Comparison of ENCODE assay signal across 1 cellular context in the genomic region with DNA sequence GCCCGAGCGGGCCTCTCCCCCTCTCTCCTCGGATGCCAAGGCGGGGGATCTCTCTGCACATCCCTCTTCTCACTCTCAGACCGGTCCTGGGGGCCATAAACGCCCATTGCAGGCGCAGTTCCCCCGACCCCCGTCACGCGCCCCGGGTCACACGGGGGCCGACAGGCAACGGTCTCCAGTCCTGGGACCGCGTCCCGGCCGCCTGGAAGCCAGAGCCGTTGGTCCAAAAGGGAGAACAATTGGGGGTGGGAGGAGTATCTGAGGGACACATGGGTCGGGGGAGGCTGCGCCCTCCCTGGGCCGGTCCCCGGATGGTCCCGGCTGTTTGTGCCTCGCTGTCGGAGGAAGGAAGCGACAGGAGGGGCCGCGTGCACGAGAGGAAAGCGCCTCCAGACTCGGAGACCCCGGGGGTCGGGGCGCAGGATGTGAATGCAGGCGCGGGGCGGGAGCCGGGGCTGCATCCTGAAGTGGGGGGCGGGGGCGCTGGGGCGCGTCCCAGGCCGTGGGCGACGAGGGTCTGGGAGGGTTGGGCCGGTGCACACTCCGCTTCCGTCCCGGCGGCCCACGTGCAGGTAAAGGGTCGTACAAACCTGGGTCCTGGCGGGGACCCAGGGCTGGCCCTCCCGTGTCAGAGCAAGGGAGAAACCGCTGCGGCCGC.
TF ChIP-seq lines count a peak whose summit lies in the region.

No MANE protein-coding gene starts in this region.

TF ChIP-seq in HepG2, 621 proteins besides CTCF, POLR2A, EP300 and RAD21 (continued from another document and continues in another):
- TF ChIP-seq, protein P1, sequence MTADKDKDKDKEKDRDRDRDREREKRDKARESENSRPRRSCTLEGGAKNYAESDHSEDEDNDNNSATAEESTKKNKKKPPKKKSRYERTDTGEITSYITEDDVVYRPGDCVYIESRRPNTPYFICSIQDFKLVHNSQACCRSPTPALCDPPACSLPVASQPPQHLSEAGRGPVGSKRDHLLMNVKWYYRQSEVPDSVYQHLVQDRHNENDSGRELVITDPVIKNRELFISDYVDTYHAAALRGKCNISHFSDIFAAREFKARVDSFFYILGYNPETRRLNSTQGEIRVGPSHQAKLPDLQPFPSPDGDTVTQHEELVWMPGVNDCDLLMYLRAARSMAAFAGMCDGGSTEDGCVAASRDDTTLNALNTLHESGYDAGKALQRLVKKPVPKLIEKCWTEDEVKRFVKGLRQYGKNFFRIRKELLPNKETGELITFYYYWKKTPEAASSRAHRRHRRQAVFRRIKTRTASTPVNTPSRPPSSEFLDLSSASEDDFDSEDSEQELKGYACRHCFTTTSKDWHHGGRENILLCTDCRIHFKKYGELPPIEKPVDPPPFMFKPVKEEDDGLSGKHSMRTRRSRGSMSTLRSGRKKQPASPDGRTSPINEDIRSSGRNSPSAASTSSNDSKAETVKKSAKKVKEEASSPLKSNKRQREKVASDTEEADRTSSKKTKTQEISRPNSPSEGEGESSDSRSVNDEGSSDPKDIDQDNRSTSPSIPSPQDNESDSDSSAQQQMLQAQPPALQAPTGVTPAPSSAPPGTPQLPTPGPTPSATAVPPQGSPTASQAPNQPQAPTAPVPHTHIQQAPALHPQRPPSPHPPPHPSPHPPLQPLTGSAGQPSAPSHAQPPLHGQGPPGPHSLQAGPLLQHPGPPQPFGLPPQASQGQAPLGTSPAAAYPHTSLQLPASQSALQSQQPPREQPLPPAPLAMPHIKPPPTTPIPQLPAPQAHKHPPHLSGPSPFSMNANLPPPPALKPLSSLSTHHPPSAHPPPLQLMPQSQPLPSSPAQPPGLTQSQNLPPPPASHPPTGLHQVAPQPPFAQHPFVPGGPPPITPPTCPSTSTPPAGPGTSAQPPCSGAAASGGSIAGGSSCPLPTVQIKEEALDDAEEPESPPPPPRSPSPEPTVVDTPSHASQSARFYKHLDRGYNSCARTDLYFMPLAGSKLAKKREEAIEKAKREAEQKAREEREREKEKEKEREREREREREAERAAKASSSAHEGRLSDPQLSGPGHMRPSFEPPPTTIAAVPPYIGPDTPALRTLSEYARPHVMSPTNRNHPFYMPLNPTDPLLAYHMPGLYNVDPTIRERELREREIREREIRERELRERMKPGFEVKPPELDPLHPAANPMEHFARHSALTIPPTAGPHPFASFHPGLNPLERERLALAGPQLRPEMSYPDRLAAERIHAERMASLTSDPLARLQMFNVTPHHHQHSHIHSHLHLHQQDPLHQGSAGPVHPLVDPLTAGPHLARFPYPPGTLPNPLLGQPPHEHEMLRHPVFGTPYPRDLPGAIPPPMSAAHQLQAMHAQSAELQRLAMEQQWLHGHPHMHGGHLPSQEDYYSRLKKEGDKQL (CRISPR knock-in tag; IDR thresholded peaks at IDR 0.05; ENCODE audit: low read depth) = no peak
- TF ChIP-seq ZNF205 (CRISPR knock-in tag; IDR thresholded peaks at IDR 0.05) (no peak; the same call in 1 of the 2 replicates), HNRNPUL1 (IDR thresholded peaks at IDR 0.05; ENCODE audit: low read depth, low read length) (no peak), PRMT3 (CRISPR knock-in tag; IDR thresholded peaks at IDR 0.05; ENCODE audit: borderline replicate concordance, low read depth) (no peak), ZNF44 (CRISPR knock-in tag; IDR thresholded peaks at IDR 0.05) (no peak), U2AF2 (IDR thresholded peaks at IDR 0.05; ENCODE audit: low read depth, low read length) (no peak), YEATS4 (CRISPR knock-in tag; IDR thresholded peaks at IDR 0.05; ENCODE audit: borderline replicate concordance) (no peak), STAG1 (CRISPR knock-in tag; IDR thresholded peaks at IDR 0.05) (no peak), FLYWCH1 (CRISPR knock-in tag; IDR thresholded peaks at IDR 0.05) (no peak), MATR3 (CRISPR knock-in tag; IDR thresholded peaks at IDR 0.05) (no peak), CBX2 (IDR thresholded peaks at IDR 0.05; ENCODE audit: low read depth, low read length) (no peak), CBX2 (CRISPR knock-in tag; IDR thresholded peaks at IDR 0.05; ENCODE audit: low read depth) (no peak), SP5 (CRISPR knock-in tag; IDR thresholded peaks at IDR 0.05; ENCODE audit: borderline replicate concordance, low read depth) (no peak), ZC3H13 (CRISPR knock-in tag; IDR thresholded peaks at IDR 0.05) (no peak; the same call in 1 of the 2 replicates), ZNF614 (CRISPR knock-in tag; IDR thresholded peaks at IDR 0.05; ENCODE audit: borderline replicate concordance) (no peak), ZNF788 (CRISPR knock-in tag; IDR thresholded peaks at IDR 0.05; ENCODE audit: borderline replicate concordance) (peak; percentile 39; the same call in 1 of the 2 replicates), ZNF564 (CRISPR knock-in tag; IDR thresholded peaks at IDR 0.05) (no peak), FOXA1 (IDR thresholded peaks at IDR 0.05) (no peak), FOXA1 (CRISPR knock-in tag; IDR thresholded peaks at IDR 0.05) (no peak)
- TF ChIP-seq, protein P2, sequence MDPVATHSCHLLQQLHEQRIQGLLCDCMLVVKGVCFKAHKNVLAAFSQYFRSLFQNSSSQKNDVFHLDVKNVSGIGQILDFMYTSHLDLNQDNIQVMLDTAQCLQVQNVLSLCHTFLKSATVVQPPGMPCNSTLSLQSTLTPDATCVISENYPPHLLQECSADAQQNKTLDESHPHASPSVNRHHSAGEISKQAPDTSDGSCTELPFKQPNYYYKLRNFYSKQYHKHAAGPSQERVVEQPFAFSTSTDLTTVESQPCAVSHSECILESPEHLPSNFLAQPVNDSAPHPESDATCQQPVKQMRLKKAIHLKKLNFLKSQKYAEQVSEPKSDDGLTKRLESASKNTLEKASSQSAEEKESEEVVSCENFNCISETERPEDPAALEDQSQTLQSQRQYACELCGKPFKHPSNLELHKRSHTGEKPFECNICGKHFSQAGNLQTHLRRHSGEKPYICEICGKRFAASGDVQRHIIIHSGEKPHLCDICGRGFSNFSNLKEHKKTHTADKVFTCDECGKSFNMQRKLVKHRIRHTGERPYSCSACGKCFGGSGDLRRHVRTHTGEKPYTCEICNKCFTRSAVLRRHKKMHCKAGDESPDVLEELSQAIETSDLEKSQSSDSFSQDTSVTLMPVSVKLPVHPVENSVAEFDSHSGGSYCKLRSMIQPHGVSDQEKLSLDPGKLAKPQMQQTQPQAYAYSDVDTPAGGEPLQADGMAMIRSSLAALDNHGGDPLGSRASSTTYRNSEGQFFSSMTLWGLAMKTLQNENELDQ (CRISPR knock-in tag; IDR thresholded peaks at IDR 0.05; ENCODE audit: borderline replicate concordance) = no peak
- TF ChIP-seq, protein P3, sequence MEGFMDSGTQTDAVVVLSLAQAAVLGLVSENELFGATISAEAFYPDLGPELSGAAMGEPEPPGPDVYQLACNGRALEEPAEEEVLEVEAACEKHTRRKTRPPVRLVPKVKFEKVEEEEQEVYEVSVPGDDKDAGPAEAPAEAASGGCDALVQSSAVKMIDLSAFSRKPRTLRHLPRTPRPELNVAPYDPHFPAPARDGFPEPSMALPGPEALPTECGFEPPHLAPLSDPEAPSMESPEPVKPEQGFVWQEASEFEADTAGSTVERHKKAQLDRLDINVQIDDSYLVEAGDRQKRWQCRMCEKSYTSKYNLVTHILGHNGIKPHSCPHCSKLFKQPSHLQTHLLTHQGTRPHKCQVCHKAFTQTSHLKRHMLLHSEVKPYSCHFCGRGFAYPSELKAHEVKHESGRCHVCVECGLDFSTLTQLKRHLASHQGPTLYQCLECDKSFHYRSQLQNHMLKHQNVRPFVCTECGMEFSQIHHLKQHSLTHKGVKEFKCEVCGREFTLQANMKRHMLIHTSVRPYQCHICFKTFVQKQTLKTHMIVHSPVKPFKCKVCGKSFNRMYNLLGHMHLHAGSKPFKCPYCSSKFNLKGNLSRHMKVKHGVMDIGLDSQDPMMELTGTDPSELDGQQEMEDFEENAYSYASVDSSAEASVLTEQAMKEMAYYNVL (CRISPR knock-in tag; IDR thresholded peaks at IDR 0.05; ENCODE audit: borderline replicate concordance) = no peak
- TF ChIP-seq, protein P4, sequence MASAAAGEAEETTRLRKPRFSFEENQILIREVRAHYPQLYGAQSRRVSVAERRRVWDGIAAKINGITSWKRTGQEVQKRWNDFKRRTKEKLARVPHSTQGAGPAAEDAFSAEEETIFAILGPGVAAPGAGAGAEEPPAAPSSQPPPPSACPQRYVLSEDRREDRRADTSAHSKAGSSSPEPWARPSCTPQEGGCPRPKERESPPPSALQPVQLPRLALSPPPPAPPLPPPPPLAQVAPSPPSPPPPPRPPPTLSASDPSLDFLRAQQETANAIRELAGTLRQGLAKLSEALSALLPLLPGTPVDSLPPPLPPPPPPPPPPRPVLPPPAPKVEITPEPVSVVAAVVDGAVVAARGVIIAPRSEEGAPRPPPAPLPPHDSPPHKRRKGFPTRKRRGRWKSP (CRISPR knock-in tag; IDR thresholded peaks at IDR 0.05) = no peak
- TF ChIP-seq, protein P5, sequence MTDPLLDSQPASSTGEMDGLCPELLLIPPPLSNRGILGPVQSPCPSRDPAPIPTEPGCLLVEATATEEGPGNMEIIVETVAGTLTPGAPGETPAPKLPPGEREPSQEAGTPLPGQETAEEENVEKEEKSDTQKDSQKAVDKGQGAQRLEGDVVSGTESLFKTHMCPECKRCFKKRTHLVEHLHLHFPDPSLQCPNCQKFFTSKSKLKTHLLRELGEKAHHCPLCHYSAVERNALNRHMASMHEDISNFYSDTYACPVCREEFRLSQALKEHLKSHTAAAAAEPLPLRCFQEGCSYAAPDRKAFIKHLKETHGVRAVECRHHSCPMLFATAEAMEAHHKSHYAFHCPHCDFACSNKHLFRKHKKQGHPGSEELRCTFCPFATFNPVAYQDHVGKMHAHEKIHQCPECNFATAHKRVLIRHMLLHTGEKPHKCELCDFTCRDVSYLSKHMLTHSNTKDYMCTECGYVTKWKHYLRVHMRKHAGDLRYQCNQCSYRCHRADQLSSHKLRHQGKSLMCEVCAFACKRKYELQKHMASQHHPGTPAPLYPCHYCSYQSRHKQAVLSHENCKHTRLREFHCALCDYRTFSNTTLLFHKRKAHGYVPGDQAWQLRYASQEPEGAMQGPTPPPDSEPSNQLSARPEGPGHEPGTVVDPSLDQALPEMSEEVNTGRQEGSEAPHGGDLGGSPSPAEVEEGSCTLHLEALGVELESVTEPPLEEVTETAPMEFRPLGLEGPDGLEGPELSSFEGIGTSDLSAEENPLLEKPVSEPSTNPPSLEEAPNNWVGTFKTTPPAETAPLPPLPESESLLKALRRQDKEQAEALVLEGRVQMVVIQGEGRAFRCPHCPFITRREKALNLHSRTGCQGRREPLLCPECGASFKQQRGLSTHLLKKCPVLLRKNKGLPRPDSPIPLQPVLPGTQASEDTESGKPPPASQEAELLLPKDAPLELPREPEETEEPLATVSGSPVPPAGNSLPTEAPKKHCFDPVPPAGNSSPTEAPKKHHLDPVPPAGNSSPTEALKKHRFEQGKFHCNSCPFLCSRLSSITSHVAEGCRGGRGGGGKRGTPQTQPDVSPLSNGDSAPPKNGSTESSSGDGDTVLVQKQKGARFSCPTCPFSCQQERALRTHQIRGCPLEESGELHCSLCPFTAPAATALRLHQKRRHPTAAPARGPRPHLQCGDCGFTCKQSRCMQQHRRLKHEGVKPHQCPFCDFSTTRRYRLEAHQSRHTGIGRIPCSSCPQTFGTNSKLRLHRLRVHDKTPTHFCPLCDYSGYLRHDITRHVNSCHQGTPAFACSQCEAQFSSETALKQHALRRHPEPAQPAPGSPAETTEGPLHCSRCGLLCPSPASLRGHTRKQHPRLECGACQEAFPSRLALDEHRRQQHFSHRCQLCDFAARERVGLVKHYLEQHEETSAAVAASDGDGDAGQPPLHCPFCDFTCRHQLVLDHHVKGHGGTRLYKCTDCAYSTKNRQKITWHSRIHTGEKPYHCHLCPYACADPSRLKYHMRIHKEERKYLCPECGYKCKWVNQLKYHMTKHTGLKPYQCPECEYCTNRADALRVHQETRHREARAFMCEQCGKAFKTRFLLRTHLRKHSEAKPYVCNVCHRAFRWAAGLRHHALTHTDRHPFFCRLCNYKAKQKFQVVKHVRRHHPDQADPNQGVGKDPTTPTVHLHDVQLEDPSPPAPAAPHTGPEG (CRISPR knock-in tag; IDR thresholded peaks at IDR 0.05) = no peak
- TF ChIP-seq, protein P6, sequence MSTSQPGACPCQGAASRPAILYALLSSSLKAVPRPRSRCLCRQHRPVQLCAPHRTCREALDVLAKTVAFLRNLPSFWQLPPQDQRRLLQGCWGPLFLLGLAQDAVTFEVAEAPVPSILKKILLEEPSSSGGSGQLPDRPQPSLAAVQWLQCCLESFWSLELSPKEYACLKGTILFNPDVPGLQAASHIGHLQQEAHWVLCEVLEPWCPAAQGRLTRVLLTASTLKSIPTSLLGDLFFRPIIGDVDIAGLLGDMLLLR (CRISPR knock-in tag; IDR thresholded peaks at IDR 0.05) = peak; percentile 24; the same call in 1 of the 2 replicates
- TF ChIP-seq, protein P7, sequence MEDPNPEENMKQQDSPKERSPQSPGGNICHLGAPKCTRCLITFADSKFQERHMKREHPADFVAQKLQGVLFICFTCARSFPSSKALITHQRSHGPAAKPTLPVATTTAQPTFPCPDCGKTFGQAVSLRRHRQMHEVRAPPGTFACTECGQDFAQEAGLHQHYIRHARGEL (CRISPR knock-in tag; IDR thresholded peaks at IDR 0.05) = 0 out of 2 replicates have a peak, but pooled peaks have one; percentile 47
- TF ChIP-seq, protein P8, sequence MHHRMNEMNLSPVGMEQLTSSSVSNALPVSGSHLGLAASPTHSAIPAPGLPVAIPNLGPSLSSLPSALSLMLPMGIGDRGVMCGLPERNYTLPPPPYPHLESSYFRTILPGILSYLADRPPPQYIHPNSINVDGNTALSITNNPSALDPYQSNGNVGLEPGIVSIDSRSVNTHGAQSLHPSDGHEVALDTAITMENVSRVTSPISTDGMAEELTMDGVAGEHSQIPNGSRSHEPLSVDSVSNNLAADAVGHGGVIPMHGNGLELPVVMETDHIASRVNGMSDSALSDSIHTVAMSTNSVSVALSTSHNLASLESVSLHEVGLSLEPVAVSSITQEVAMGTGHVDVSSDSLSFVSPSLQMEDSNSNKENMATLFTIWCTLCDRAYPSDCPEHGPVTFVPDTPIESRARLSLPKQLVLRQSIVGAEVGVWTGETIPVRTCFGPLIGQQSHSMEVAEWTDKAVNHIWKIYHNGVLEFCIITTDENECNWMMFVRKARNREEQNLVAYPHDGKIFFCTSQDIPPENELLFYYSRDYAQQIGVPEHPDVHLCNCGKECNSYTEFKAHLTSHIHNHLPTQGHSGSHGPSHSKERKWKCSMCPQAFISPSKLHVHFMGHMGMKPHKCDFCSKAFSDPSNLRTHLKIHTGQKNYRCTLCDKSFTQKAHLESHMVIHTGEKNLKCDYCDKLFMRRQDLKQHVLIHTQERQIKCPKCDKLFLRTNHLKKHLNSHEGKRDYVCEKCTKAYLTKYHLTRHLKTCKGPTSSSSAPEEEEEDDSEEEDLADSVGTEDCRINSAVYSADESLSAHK (CRISPR knock-in tag; IDR thresholded peaks at IDR 0.05; ENCODE audit: borderline replicate concordance) = no peak
- TF ChIP-seq, protein P9, sequence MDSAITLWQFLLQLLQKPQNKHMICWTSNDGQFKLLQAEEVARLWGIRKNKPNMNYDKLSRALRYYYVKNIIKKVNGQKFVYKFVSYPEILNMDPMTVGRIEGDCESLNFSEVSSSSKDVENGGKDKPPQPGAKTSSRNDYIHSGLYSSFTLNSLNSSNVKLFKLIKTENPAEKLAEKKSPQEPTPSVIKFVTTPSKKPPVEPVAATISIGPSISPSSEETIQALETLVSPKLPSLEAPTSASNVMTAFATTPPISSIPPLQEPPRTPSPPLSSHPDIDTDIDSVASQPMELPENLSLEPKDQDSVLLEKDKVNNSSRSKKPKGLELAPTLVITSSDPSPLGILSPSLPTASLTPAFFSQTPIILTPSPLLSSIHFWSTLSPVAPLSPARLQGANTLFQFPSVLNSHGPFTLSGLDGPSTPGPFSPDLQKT (CRISPR knock-in tag; IDR thresholded peaks at IDR 0.05; ENCODE audit: borderline replicate concordance) = no peak
